7 cellular contexts compared by ENCODE assay signal in genomic region chr3:98188553-98188952, GRCh38. TPM values are rescaled to one million over a fixed set of nuclear protein-coding genes. Genes with fewer than 3 reads are reported as not detected.
DNase-seq lines count a peak whose midpoint lies in the region; ATAC-seq lines count a peak whose summit lies in the region.

No MANE protein-coding gene starts in this region.

- DNase-seq in SK-MEL-5 (ENCODE audit: low read depth, low spot score) (peak; percentile 64), medulla oblongata (ENCODE audit: extremely low spot score) (peak; percentile 15), NCI-H2029 (lab: John Stamatoyannopoulos, UW) (no peak), dedifferentiated amniotic fluid mesenchymal stem cell (ENCODE audit: extremely low spot score) (no peak)
- no peak for DNase-seq in stimulated activated naive CD4-positive, alpha-beta T cell treated with Interleukin-2 at 50 U/mL for 16 hours (lab: John Stamatoyannopoulos, UW)

- in situ Hi-C loops in SK-MEL-5 (cut with HindIII; ENCODE audit: low pct_unique_long_range_greater_than_20kb, low sequenced_read_pairs): no loop called here

- peak; percentile 57 for ATAC-seq in GM18519 (IDR thresholded peaks at IDR 0.05; ENCODE audit: low FRiP score, unreplicated experiment)
- ATAC-seq in HG03066 (IDR thresholded peaks at IDR 0.05; ENCODE audit: low read depth, unreplicated experiment): peak; percentile 93

RNA-seq across cellular contexts. Expression of gene OR5H15, which starts 22.1 kb away (rescaled TPM):
- not detected in 2 replicates for total RNA-seq in SK-MEL-5 (2014; rRNA removed; shearing (Covaris generic))
- not detected in 2 replicates for polyA plus RNA-seq in SK-MEL-5 (2015; cell fraction: cytosol; rRNA removed)
- not detected in 2 replicates for polyA plus RNA-seq in SK-MEL-5 (2015; cell fraction: nucleus; rRNA removed)

RNA-seq across cellular contexts. Expression of gene OR5H14, which starts 41.3 kb away (rescaled TPM):
- not detected in 2 replicates for total RNA-seq in SK-MEL-5 (2014; rRNA removed; shearing (Covaris generic))
- not detected in 2 replicates for polyA plus RNA-seq in SK-MEL-5 (2015; cell fraction: cytosol; rRNA removed)
- polyA plus RNA-seq in SK-MEL-5 (2015; cell fraction: nucleus; rRNA removed): not detected in 2 replicates

RNA-seq across cellular contexts. Expression of gene OR5H1, which starts 58.0 kb away (rescaled TPM):
- total RNA-seq in SK-MEL-5 (2014; rRNA removed; shearing (Covaris generic)): not detected in 2 replicates
- polyA plus RNA-seq in SK-MEL-5 (2015; cell fraction: cytosol; rRNA removed): not detected in 2 replicates
- not detected in 2 replicates for polyA plus RNA-seq in SK-MEL-5 (2015; cell fraction: nucleus; rRNA removed)

Comparison
In these comparisons a context has a peak if more than half of its experiments do, and no peak if none do; other contexts are left out.
1. DNase-seq: peak in SK-MEL-5 (single experiment) and medulla oblongata (single experiment); none in NCI-H2029 (single experiment), dedifferentiated amniotic fluid mesenchymal stem cell (single experiment) and stimulated activated naive CD4-positive, alpha-beta T cell treated with Interleukin-2 at 50 U/mL for 16 hours (single experiment).